13 cellular contexts compared by ENCODE assay signal in genomic region chr6:11514672-11515071, GRCh38. TPM values are rescaled to one million over a fixed set of nuclear protein-coding genes. Genes with fewer than 3 reads are reported as not detected.
A peak's percentile ranks its signal among the peaks of the same experiment; 100 is the strongest.
DNase-seq lines count a peak whose midpoint lies in the region; ATAC-seq and TF ChIP-seq lines count a peak whose summit lies in the region.
"Had no signal": no experiment of that assay in that cellular context is flagged by ENCODE, and none has a peak within 500 bp of the region (broad histone marks: within the 10 kb centered on the region; RNA-seq: fewer than 3 reads in every experiment).

No MANE protein-coding gene starts in this region.

- DNase-seq in neural progenitor cell (ENCODE audit: low spot score) (no peak), NCI-H82 treated with DMSO at 0.1 percent for 48 hours (lab: John Stamatoyannopoulos, UW; ENCODE audit: unreplicated experiment) (no peak), anterior cingulate cortex (lab: John Stamatoyannopoulos, UW) (no peak)
- no peak for DNase-seq in activated CD4-positive, alpha-beta T cell treated with anti-CD3 and anti-CD28 coated beads, Interleukin-2, amount 50 U/mL, for 48 hours
- DNase-seq: activated effector memory CD4-positive, alpha-beta T cell treated with anti-CD3 and anti-CD28 coated beads, Interleukin-2, amount 50 U/mL, for 16 hours; colonic mucosa; foreskin fibroblast; NCI-H1105; retina had no signal

- no peaks in the 10 kb centered on the region for H3K9me3 ChIP-seq in neural progenitor cell (ENCODE audit: low read depth)
- H3K9me3 ChIP-seq: colonic mucosa had no signal

- no peaks in the 10 kb centered on the region for H3F3A ChIP-seq in neural progenitor cell (ENCODE audit: low read depth)

- ATAC-seq in GM19035 (IDR thresholded peaks at IDR 0.05; ENCODE audit: unreplicated experiment) (peak; percentile 91), GM21825 (IDR thresholded peaks at IDR 0.05; ENCODE audit: unreplicated experiment) (peak; percentile 88), HG03196 (IDR thresholded peaks at IDR 0.05; ENCODE audit: unreplicated experiment) (peak; percentile 78)
- ATAC-seq: HCT116 had no signal

- H3K36me3 ChIP-seq in neural progenitor cell, result no peaks in the 10 kb centered on the region
- H3K36me3 ChIP-seq: colonic mucosa had no signal

- peaks cover 21% of the 10 kb centered on the region for H3K9me3 Mint-ChIP-seq in neural progenitor cell

- H3K4me1 ChIP-seq in neural progenitor cell, result no peaks in the 10 kb centered on the region
- H3K4me1 ChIP-seq: colonic mucosa had no signal

- H3K27ac ChIP-seq in neural progenitor cell, result no peak overlapping the region
- H3K27ac ChIP-seq: colonic mucosa had no signal

- no peaks in the 10 kb centered on the region for H4K20me1 ChIP-seq in neural progenitor cell (ENCODE audit: low read depth)

- H3K4me1 Mint-ChIP-seq in neural progenitor cell, result no peaks in the 10 kb centered on the region

- H3K27me3 ChIP-seq in neural progenitor cell, result no peaks in the 10 kb centered on the region
- H3K27me3 ChIP-seq: colonic mucosa had no signal

- no peaks in the 10 kb centered on the region for H3K79me2 ChIP-seq in neural progenitor cell (ENCODE audit: low read depth)

- H2AFZ ChIP-seq in neural progenitor cell (replicated peaks), result peak overlapping the region; percentile 83

- H3K4me2 ChIP-seq in neural progenitor cell, result no peak overlapping the region

- H3K4me3 Mint-ChIP-seq in neural progenitor cell, result no peak overlapping the region

- H3K9ac ChIP-seq in neural progenitor cell, result no peak overlapping the region

- no peak overlapping the region for H3K27ac Mint-ChIP-seq in neural progenitor cell

- no peak for TF ChIP-seq CTCF in neural progenitor cell (IDR thresholded peaks at IDR 0.05)

- H3K4me3 ChIP-seq in neural progenitor cell, result no peak overlapping the region
- H3K4me3 ChIP-seq: colonic mucosa had no signal

- H3K36me3 Mint-ChIP-seq in neural progenitor cell, result no peaks in the 10 kb centered on the region

- H3K27me3 Mint-ChIP-seq in neural progenitor cell (ENCODE audit: insufficient read depth, low read depth), result peaks cover 2% of the 10 kb centered on the region

RNA-seq across cellular contexts. Expression of gene TMEM170B, which starts 22.9 kb away (rescaled TPM):
- total RNA-seq in neural progenitor cell (ENCODE audit: low replicate concordance), result 13.6 and 19.7 TPM in 2 replicates
